15 cellular contexts compared by ENCODE assay signal in the genomic region with DNA sequence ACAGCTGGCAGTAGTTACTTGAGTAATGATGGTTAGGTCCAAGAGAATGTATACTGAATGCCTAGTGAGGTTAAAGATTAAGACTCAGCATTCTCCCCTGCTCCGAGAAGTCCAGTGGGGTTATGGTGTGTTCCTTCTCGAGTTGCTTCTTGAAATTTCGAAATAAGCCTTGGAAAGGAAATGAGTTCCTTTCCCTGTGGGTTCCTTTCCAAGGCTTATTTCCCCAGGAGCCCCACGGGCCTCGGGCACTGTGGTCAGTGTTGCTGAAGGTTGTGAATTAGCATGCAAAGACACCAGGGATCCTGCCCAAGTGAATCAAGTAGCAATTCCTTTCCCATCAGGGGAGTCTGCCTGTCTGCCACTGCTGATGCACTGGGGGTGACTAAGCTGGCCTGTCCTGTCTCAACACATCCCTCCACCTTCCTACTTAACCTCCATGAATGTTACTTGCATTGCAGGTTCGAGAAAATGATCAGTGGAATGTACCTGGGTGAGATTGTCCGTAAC. TPM values are rescaled to one million over a fixed set of nuclear protein-coding genes. Genes with fewer than 3 reads are reported as not detected.
DNase-seq lines count a peak whose midpoint lies in the region; ATAC-seq, FAIRE-seq and TF ChIP-seq lines count a peak whose summit lies in the region.
"Had no signal": no experiment of that assay in that cellular context is flagged by ENCODE, and none has a peak within 500 bp of the region (broad histone marks: within the 10 kb centered on the region; RNA-seq: fewer than 3 reads in every experiment).

No MANE protein-coding gene starts in this region.

- H3K4me2 ChIP-seq in A549 (peak overlapping the region; percentile 13; the same call in 1 of the 3 replicates), GM23248 (ENCODE audit: unreplicated experiment) (peak overlapping the region; percentile 23), GM23338 (no peak overlapping the region)
- H3K4me2 ChIP-seq: BLaER1 had no signal

- no peaks in the 10 kb centered on the region for H4K20me1 ChIP-seq in GM23248 (ENCODE audit: insufficient read depth)
- no peaks in the 10 kb centered on the region; the same call in 1 of the 2 replicates for H4K20me1 ChIP-seq in GM23338 (replicated peaks; ENCODE audit: insufficient read depth)

- no peak overlapping the region for H3K4me3 ChIP-seq in A549
- no peak overlapping the region for H3K4me3 ChIP-seq in GM23248
- H3K4me3 ChIP-seq in fibroblast of the aortic adventitia (ENCODE audit: low read depth, low read length), result no peak overlapping the region
- no peak overlapping the region for H3K4me3 ChIP-seq in GM23338
- H3K4me3 ChIP-seq: BLaER1, GM12878, psoas muscle had no signal

- no peak for TF ChIP-seq EP300 in A549 (IDR thresholded peaks at IDR 0.05)

- peaks cover 94% of the 10 kb centered on the region for H3K36me3 Mint-ChIP-seq in GM23338 (ENCODE audit: low read depth)

- peaks cover 11% of the 10 kb centered on the region; the same call in 2 of the 3 replicates for H3K4me1 ChIP-seq in A549
- peaks cover 30% of the 10 kb centered on the region for H3K4me1 ChIP-seq in GM23248 (ENCODE audit: insufficient read depth)
- H3K4me1 ChIP-seq in GM23338 (ENCODE audit: insufficient read depth), result no peaks in the 10 kb centered on the region
- H3K4me1 ChIP-seq: psoas muscle had no signal

- CTCF ChIA-PET in A549 (lab: Yijun Ruan, JAX), result interaction anchor here (1.6 to 7.2 kb wide), 6 partner anchors 11 to 212 kb away, joined by 4 to 70 read pairs (median 17); no protein-coding TSS in a partner anchor

- H3K27me3 Mint-ChIP-seq in GM23338 (ENCODE audit: insufficient read depth, low read depth, poor library complexity), result peaks cover 1% of the 10 kb centered on the region
- H3K27me3 Mint-ChIP-seq: activated naive CD8-positive, alpha-beta T cell had no signal

- H3K27me3 ChIP-seq in GM23248 (replicated peaks; ENCODE audit: insufficient read depth) (no peaks in the 10 kb centered on the region), GM23338 (ENCODE audit: insufficient read depth) (no peaks in the 10 kb centered on the region)
- H3K27me3 ChIP-seq: BLaER1 had no signal

- ATAC-seq in A549 (peak in 1 of 2 experiments; percentile 22; a peak in 2 of 6 replicates), HG03521 (IDR thresholded peaks at IDR 0.05; ENCODE audit: unreplicated experiment) (no peak), GM18505 (IDR thresholded peaks at IDR 0.05; ENCODE audit: unreplicated experiment) (no peak), GM23338 (no peak)
- ATAC-seq: GM12878 had no signal

- H3K36me3 ChIP-seq in GM23248 (ENCODE audit: low read depth) (peaks cover 70% of the 10 kb centered on the region), GM23338 (ENCODE audit: insufficient read depth) (peaks cover 63% of the 10 kb centered on the region)

- H3K9me3 ChIP-seq in A549 (no peaks in the 10 kb centered on the region), GM23248 (ENCODE audit: low read depth) (no peaks in the 10 kb centered on the region)
- H3K9me3 ChIP-seq: BLaER1, psoas muscle had no signal

- H3F3A ChIP-seq in GM23248 (ENCODE audit: insufficient read depth), result peaks cover 38% of the 10 kb centered on the region
- H3F3A ChIP-seq in GM23338 (replicated peaks; ENCODE audit: low read depth), result no peaks in the 10 kb centered on the region

- no peaks in the 10 kb centered on the region for H3K9me2 ChIP-seq in GM23248 (ENCODE audit: insufficient read depth)
- H3K9me2 ChIP-seq in GM23338 (ENCODE audit: insufficient read depth), result no peaks in the 10 kb centered on the region

- H3K27ac ChIP-seq in A549 (no peak overlapping the region), GM23248 (peak overlapping the region; percentile 93), GM23338 (ENCODE audit: low read depth) (no peak overlapping the region)
- H3K27ac ChIP-seq: BLaER1, psoas muscle had no signal

- TF ChIP-seq RAD21 in A549 (conservative IDR thresholded peaks at IDR 0.05 in 1 of 2, IDR thresholded peaks at IDR 0.05 in 1 of 2), result no peak

- POLR2A ChIA-PET in A549 (lab: Yijun Ruan, JAX), result no interaction called here

- no peaks in the 10 kb centered on the region for H3K79me2 ChIP-seq in GM23248 (ENCODE audit: insufficient read depth)
- no peaks in the 10 kb centered on the region for H3K79me2 ChIP-seq in GM23338 (replicated peaks; ENCODE audit: insufficient read depth)

- H3K9me3 Mint-ChIP-seq in GM23338, result no peaks in the 10 kb centered on the region

- peak overlapping the region; percentile 59 for H3K9ac ChIP-seq in GM23248
- H3K9ac ChIP-seq: BLaER1 had no signal

- no peak for DNase-seq in A549 (ENCODE audit: low read depth in 1 of 2, low spot score in 1 of 2)
- DNase-seq in GM23248, result peak; percentile 87
- peak; percentile 8 for DNase-seq in amniotic stem cell (lab: John Stamatoyannopoulos, UW)
- DNase-seq in fibroblast of the aortic adventitia (ENCODE audit: low read depth), result peak; percentile 74
- no peak for DNase-seq in nucleus accumbens (lab: John Stamatoyannopoulos, UW)
- DNase-seq in GM23338 (ENCODE audit: low spot score), result no peak
- DNase-seq: NCI-H2029 treated with DMSO at 0.1 percent for 48 hours; NK-92 treated with Interleukin-12 subunit alpha and Interleukin-12 subunit beta, amount 100 ng/mL, for 24 hours; psoas muscle; stimulated activated CD4-positive, alpha-beta T cell treated with anti-CD3 and anti-CD28 coated beads, Interleukin-1b, Interleukin-23, amount 100 ng/mL, for 48 hours had no signal

- in situ Hi-C loops in GM23248 (cut with MboI), result loop anchor here (10.0 kb wide), 1 partner anchor 183 kb away; no protein-coding TSS in a partner anchor

- H3K4me1 Mint-ChIP-seq in GM23338, result no peaks in the 10 kb centered on the region

- H3K27ac Mint-ChIP-seq in GM23338, result no peak overlapping the region
- H3K27ac Mint-ChIP-seq: activated naive CD8-positive, alpha-beta T cell had no signal

- FAIRE-seq in A549 (lab: Jason Lieb, UNC), result no peak
- FAIRE-seq: GM12878 had no signal

- TF ChIP-seq POLR2A in A549 (IDR thresholded peaks at IDR 0.05; ENCODE audit: low read length) (no peak), GM18505 (IDR thresholded peaks at IDR 0.05; ENCODE audit: borderline replicate concordance, extremely low read depth, insufficient read depth, insufficient read length) (no peak)

- no peak overlapping the region for H2AFZ ChIP-seq in GM23248
- H2AFZ ChIP-seq in GM23338, result no peak overlapping the region

- TF ChIP-seq CTCF in A549 (IDR thresholded peaks at IDR 0.05) (no peak), fibroblast of the aortic adventitia (IDR thresholded peaks at IDR 0.05; ENCODE audit: insufficient read depth, low read length) (no peak), GM23338 (conservative IDR thresholded peaks at IDR 0.05; ENCODE audit: low read depth in 2 of 2) (no peak)

- no peak overlapping the region for H3K4me3 Mint-ChIP-seq in GM23338
- H3K4me3 Mint-ChIP-seq: activated naive CD8-positive, alpha-beta T cell had no signal

- WGBS in A549 (ENCODE audit: missing lambda C conversion rate), result 31% methylated on average over 7 of the region's 7 CpGs
- 35 to 37% methylated on average over 7 of the region's 7 CpGs for WGBS in GM23248 (ENCODE audit: low coverage in 1 of 2, low lambda C conversion rate in 2 of 2, missing lambda C conversion rate in 2 of 2), 2 experiments

TF ChIP-seq in A549, 52 proteins besides CTCF, POLR2A, EP300 and RAD21 (continues in another document):
- TF ChIP-seq FOXS1 (CRISPR knock-in tag; IDR thresholded peaks at IDR 0.05) (no peak), CBX2 (IDR thresholded peaks at IDR 0.05; ENCODE audit: borderline replicate concordance, low read depth) (no peak), RFX5 (IDR thresholded peaks at IDR 0.05) (no peak), FOSB (CRISPR knock-in tag; IDR thresholded peaks at IDR 0.05) (no peak), NR3C1 (IDR thresholded peaks at IDR 0.05) (no peak)
- TF ChIP-seq, protein P1, sequence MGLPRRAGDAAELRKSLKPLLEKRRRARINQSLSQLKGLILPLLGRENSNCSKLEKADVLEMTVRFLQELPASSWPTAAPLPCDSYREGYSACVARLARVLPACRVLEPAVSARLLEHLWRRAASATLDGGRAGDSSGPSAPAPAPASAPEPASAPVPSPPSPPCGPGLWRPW (IDR thresholded peaks at IDR 0.05), result no peak
- TF ChIP-seq, protein P2, sequence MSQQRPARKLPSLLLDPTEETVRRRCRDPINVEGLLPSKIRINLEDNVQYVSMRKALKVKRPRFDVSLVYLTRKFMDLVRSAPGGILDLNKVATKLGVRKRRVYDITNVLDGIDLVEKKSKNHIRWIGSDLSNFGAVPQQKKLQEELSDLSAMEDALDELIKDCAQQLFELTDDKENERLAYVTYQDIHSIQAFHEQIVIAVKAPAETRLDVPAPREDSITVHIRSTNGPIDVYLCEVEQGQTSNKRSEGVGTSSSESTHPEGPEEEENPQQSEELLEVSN (IDR thresholded peaks at IDR 0.05; ENCODE audit: borderline replicate concordance, low read depth), result no peak

TF ChIP-seq in GM23338, 12 proteins besides CTCF, POLR2A, EP300 and RAD21 (continues in another document):
- TF ChIP-seq EZH2phosphoT487 (IDR thresholded peaks at IDR 0.05; ENCODE audit: unreplicated experiment) (no peak), STAT1 (IDR thresholded peaks at IDR 0.05; ENCODE audit: unreplicated experiment) (no peak), JUNB (IDR thresholded peaks at IDR 0.05; ENCODE audit: unreplicated experiment) (no peak), CREB1 (CRISPR knock-in tag; IDR thresholded peaks at IDR 0.05; ENCODE audit: low read depth) (no peak)

RNA-seq across cellular contexts. Expression of a gene that starts 53.6 kb away (rescaled TPM):
- polyA plus RNA-seq in A549 (2011; rRNA removed), result 1.1 and 1.2 TPM in 2 replicates
- polyA plus RNA-seq in A549 (2012; cell fraction: cytosol; rRNA removed), result 0.53 and 0.56 TPM in 2 replicates
- 0.74 and 2.2 TPM in 2 replicates for polyA plus RNA-seq in A549 (2012; cell fraction: nucleus; rRNA removed)
- 0.32 to 0.42 TPM (median 0.37 TPM) in 3 replicates for polyA plus RNA-seq in A549 (2017; fragmentation: RNase III; extraction: RNeasy Plus Mini Kit Qiagen cat#74134 plus additional on column Dnase treatment)
- 1.6 and 2.4 TPM in 2 replicates for polyA minus RNA-seq in A549 (2011; rRNA and poly(A)+ RNA removed)
- total RNA-seq in GM23248 (2014; rRNA removed; shearing (Covaris generic)), result 21.9 and 24.2 TPM in 2 replicates
- 23.9 and 25.3 TPM in 2 replicates for polyA plus RNA-seq in GM23248 (2016; fragmentation: Nextera tagmentation; extraction: Ambion mirVana)
- 20.0 and 35.4 TPM in 2 replicates for total RNA-seq in fibroblast of the aortic adventitia (ENCODE audit: low replicate concordance)
- total RNA-seq in GM23338 (2014; rRNA removed; shearing (Covaris generic)), result 54.7 and 56.0 TPM in 2 replicates
- 23.2 and 24.3 TPM in 2 replicates for polyA plus RNA-seq in GM23338 (2016; fragmentation: Nextera tagmentation; extraction: Ambion mirVana)

Comparison
In these comparisons a context has a peak if more than half of its experiments do, and no peak if none do; other contexts are left out.
1. DNase-seq: peak in GM23248 (single experiment), amniotic stem cell (single experiment) and fibroblast of the aortic adventitia (single experiment); none in A549 (0 of 2), nucleus accumbens (0 of 56) and GM23338 (single experiment).